ENCODE assay signal across 1 cellular context in genomic region chr1:85283475-85284199, GRCh38.
A peak's percentile ranks its signal among the peaks of the same experiment; 100 is the strongest.
TF ChIP-seq lines count a peak whose summit lies in the region.

No MANE protein-coding gene starts in this region.

TF ChIP-seq in HepG2, 621 proteins besides CTCF, POLR2A, EP300 and RAD21 (continued from another document and continues in another):
- TF ChIP-seq KIAA2018 (CRISPR knock-in tag; IDR thresholded peaks at IDR 0.05; ENCODE audit: borderline replicate concordance) (no peak), ZBTB33 (CRISPR knock-in tag; IDR thresholded peaks at IDR 0.05) (no peak), ZNF740 (CRISPR knock-in tag; IDR thresholded peaks at IDR 0.05) (no peak), ZNF687 (CRISPR knock-in tag; IDR thresholded peaks at IDR 0.05) (peak; percentile 63), GABPA (IDR thresholded peaks at IDR 0.05; ENCODE audit: low read depth, low read length) (no peak), GABPA (CRISPR knock-in tag; IDR thresholded peaks at IDR 0.05; ENCODE audit: low read depth) (no peak), SKI (IDR thresholded peaks at IDR 0.05; ENCODE audit: partially characterized antibody) (no peak), CENPT (CRISPR knock-in tag; IDR thresholded peaks at IDR 0.05; ENCODE audit: low read depth) (no peak), ZFP91 (CRISPR knock-in tag; IDR thresholded peaks at IDR 0.05; ENCODE audit: borderline replicate concordance) (peak; percentile 66; the same call in 1 of the 2 replicates), ZBTB43 (CRISPR knock-in tag; conservative IDR thresholded peaks at IDR 0.05) (no peak), ZNF775 (CRISPR knock-in tag; IDR thresholded peaks at IDR 0.05; ENCODE audit: borderline replicate concordance) (no peak), ZNF350 (CRISPR knock-in tag; IDR thresholded peaks at IDR 0.05; ENCODE audit: borderline replicate concordance, low read depth) (no peak), NPAS2 (CRISPR knock-in tag; IDR thresholded peaks at IDR 0.05; ENCODE audit: borderline replicate concordance) (no peak), CCDC6 (CRISPR knock-in tag; IDR thresholded peaks at IDR 0.05) (no peak), DNMT1 (CRISPR knock-in tag; IDR thresholded peaks at IDR 0.05) (no peak), TEF (CRISPR knock-in tag; IDR thresholded peaks at IDR 0.05) (no peak), ZKSCAN5 (CRISPR knock-in tag; IDR thresholded peaks at IDR 0.05) (no peak), NFKBIZ (CRISPR knock-in tag; IDR thresholded peaks at IDR 0.05) (no peak), MYC (CRISPR knock-in tag; IDR thresholded peaks at IDR 0.05; ENCODE audit: borderline replicate concordance) (no peak), ZFYVE20 (CRISPR knock-in tag; IDR thresholded peaks at IDR 0.05; ENCODE audit: borderline replicate concordance, low read depth) (no peak), ZNF782 (CRISPR knock-in tag; IDR thresholded peaks at IDR 0.05; ENCODE audit: borderline replicate concordance) (0 out of 2 replicates have a peak, but pooled peaks have one; percentile 23), BCLAF1 (IDR thresholded peaks at IDR 0.05) (no peak), ZNF20 (CRISPR knock-in tag; IDR thresholded peaks at IDR 0.05) (no peak), ZNF616 (CRISPR knock-in tag; IDR thresholded peaks at IDR 0.05; ENCODE audit: low read depth) (0 out of 2 replicates have a peak, but pooled peaks have one; percentile 26), BHLHE40 (IDR thresholded peaks at IDR 0.05; ENCODE audit: low read length) (no peak), ATF4 (CRISPR knock-in tag; IDR thresholded peaks at IDR 0.05) (no peak), ZNF552 (CRISPR knock-in tag; IDR thresholded peaks at IDR 0.05; ENCODE audit: borderline replicate concordance) (peak; percentile 31; the same call in 1 of the 2 replicates), ARID2 (CRISPR knock-in tag; IDR thresholded peaks at IDR 0.05; ENCODE audit: borderline replicate concordance) (no peak), ZNF747 (CRISPR knock-in tag; IDR thresholded peaks at IDR 0.05; ENCODE audit: borderline replicate concordance) (peak; percentile 37; the same call in 1 of the 2 replicates), MAFK (conservative IDR thresholded peaks at IDR 0.05 in 1 of 2, IDR thresholded peaks at IDR 0.05 in 1 of 2; ENCODE audit: low read length in 2 of 2) (no peak), ZMYM2 (CRISPR knock-in tag; IDR thresholded peaks at IDR 0.05) (0 out of 2 replicates have a peak, but pooled peaks have one; percentile 33), ZNF121 (CRISPR knock-in tag; IDR thresholded peaks at IDR 0.05) (peak; percentile 100), POGZ (CRISPR knock-in tag; IDR thresholded peaks at IDR 0.05) (0 out of 2 replicates have a peak, but pooled peaks have one; percentile 44), SOX6 (IDR thresholded peaks at IDR 0.05) (no peak), SOX6 (CRISPR knock-in tag; IDR thresholded peaks at IDR 0.05) (no peak), CEBPG (CRISPR knock-in tag; IDR thresholded peaks at IDR 0.05) (peak; percentile 71), ZMYM4 (CRISPR knock-in tag; IDR thresholded peaks at IDR 0.05) (peak; percentile 28; the same call in 1 of the 2 replicates), ISL2 (CRISPR knock-in tag; IDR thresholded peaks at IDR 0.05) (no peak), MEF2D (CRISPR knock-in tag; IDR thresholded peaks at IDR 0.05) (no peak)
